1 cellular context compared by ENCODE assay signal in genomic region chr1:10065760-10066159, GRCh38.
TF ChIP-seq lines count a peak whose summit lies in the region.

No MANE protein-coding gene starts in this region.

TF ChIP-seq in K562, 482 proteins besides CTCF, POLR2A, EP300 and RAD21 (continued from another document):
- TF ChIP-seq CLOCK (CRISPR knock-in tag; IDR thresholded peaks at IDR 0.05; ENCODE audit: borderline replicate concordance) (no peak), ZNF408 (CRISPR knock-in tag; IDR thresholded peaks at IDR 0.05; ENCODE audit: low read depth) (no peak), ZFP1 (CRISPR knock-in tag; IDR thresholded peaks at IDR 0.05) (no peak), PCBP1 (IDR thresholded peaks at IDR 0.05; ENCODE audit: low read depth, low read length, poor library complexity, severe bottlenecking) (peak; percentile 88), HNRNPK (IDR thresholded peaks at IDR 0.05; ENCODE audit: low read depth, low read length, poor library complexity, severe bottlenecking) (peak; percentile 93), TAF1 (IDR thresholded peaks at IDR 0.05; ENCODE audit: control insufficient read depth, extremely low read depth, insufficient read depth, low read length, severe bottlenecking) (no peak)
